8 cellular contexts compared by ENCODE assay signal in genomic region chr4:2537011-2537830, GRCh38. TPM values are rescaled to one million over a fixed set of nuclear protein-coding genes. Genes with fewer than 3 reads are reported as not detected.
DNase-seq lines count a peak whose midpoint lies in the region; ATAC-seq and TF ChIP-seq lines count a peak whose summit lies in the region.

No MANE protein-coding gene starts in this region.

- POLR2A ChIA-PET in activated CD4-positive, alpha-beta memory T cell treated with anti-CD3 and anti-CD28 coated beads, Interleukin-2, amount 10 ng/mL, durations not matched to agents 7 days and 5 days (lab: Charles Lee): interaction anchor here (0.6 to 4.1 kb wide), 15 partner anchors 14 to 682 kb away, joined by 3 to 55 read pairs (median 4); partner anchors contain the start of genes RNF4 and TNIP2

- TF ChIP-seq CTCF in mesothelial cell of epicardium (IDR thresholded peaks at IDR 0.05; ENCODE audit: unreplicated experiment): no peak

- CTCF ChIA-PET in activated CD4-positive, alpha-beta memory T cell treated with anti-CD3 and anti-CD28 coated beads, Interleukin-2, amount 10 ng/mL, durations not matched to agents 7 days and 5 days (lab: Charles Lee): interaction anchor here (1.6 kb wide), 1 partner anchor 417 kb away, joined by 5 read pairs; no protein-coding TSS in a partner anchor

- no peaks in the 10 kb centered on the region for H3K36me3 ChIP-seq in H7 (replicated peaks; ENCODE audit: control insufficient read depth, insufficient read depth, low read length)

- peak overlapping the region; percentile 87 for H3K27ac Mint-ChIP-seq in activated CD4-positive, alpha-beta memory T cell treated with anti-CD3 and anti-CD28 coated beads, Interleukin-2, amount 10 ng/mL, durations not matched to agents 7 days and 5 days
- H3K27ac Mint-ChIP-seq in effector memory CD8-positive, alpha-beta T cell: peak overlapping the region; percentile 80 to 91
- H3K27ac Mint-ChIP-seq in mesothelial cell of epicardium: peak overlapping the region; percentile 96

- peak; percentile 19 for ATAC-seq in effector memory CD8-positive, alpha-beta T cell (replicated peaks)

- peak; percentile 57 for DNase-seq in ELF-1 (ENCODE audit: low read depth, low spot score)
- peak; percentile 78 for DNase-seq in H7
- DNase-seq in NCI-H146 (lab: John Stamatoyannopoulos, UW): peak; percentile 67
- peak; percentile 57 for DNase-seq in activated CD4-positive, alpha-beta memory T cell treated with anti-CD3 and anti-CD28 coated beads, Interleukin-2, amount 10 ng/mL, durations not matched to agents 7 days and 5 days
- peak; percentile 43 to 52 (median 52) for DNase-seq in effector memory CD8-positive, alpha-beta T cell
- DNase-seq in mesothelial cell of epicardium (ENCODE audit: low spot score in 2 of 2, unreplicated experiment in 2 of 2): peak; percentile 45 to 71
- DNase-seq in stimulated activated CD8-positive, alpha-beta memory T cell treated with anti-CD3 and anti-CD28 coated beads, Interleukin-2, amount 100 ng/mL, for 1 hour (ENCODE audit: low read depth in 2 of 2): peak; percentile 4 to 20
- no peak for DNase-seq in SIG-M5 (lab: John Stamatoyannopoulos, UW)

- peaks cover 19% of the 10 kb centered on the region for H3K4me1 Mint-ChIP-seq in activated CD4-positive, alpha-beta memory T cell treated with anti-CD3 and anti-CD28 coated beads, Interleukin-2, amount 10 ng/mL, durations not matched to agents 7 days and 5 days
- peaks cover 12 to 18% of the 10 kb centered on the region in 2 donors for H3K4me1 Mint-ChIP-seq in effector memory CD8-positive, alpha-beta T cell (ENCODE audit: low read depth in 2 of 2)
- H3K4me1 Mint-ChIP-seq in mesothelial cell of epicardium: peaks cover 15% of the 10 kb centered on the region

- no peaks in the 10 kb centered on the region for H3K27me3 Mint-ChIP-seq in activated CD4-positive, alpha-beta memory T cell treated with anti-CD3 and anti-CD28 coated beads, Interleukin-2, amount 10 ng/mL, durations not matched to agents 7 days and 5 days
- H3K27me3 Mint-ChIP-seq in effector memory CD8-positive, alpha-beta T cell: no peaks in the 10 kb centered on the region
- no peaks in the 10 kb centered on the region for H3K27me3 Mint-ChIP-seq in mesothelial cell of epicardium (ENCODE audit: low read depth)

- H3K9me3 Mint-ChIP-seq in activated CD4-positive, alpha-beta memory T cell treated with anti-CD3 and anti-CD28 coated beads, Interleukin-2, amount 10 ng/mL, durations not matched to agents 7 days and 5 days: no peaks in the 10 kb centered on the region
- H3K9me3 Mint-ChIP-seq in effector memory CD8-positive, alpha-beta T cell: no peaks in the 10 kb centered on the region
- no peaks in the 10 kb centered on the region for H3K9me3 Mint-ChIP-seq in mesothelial cell of epicardium

- H3K4me3 Mint-ChIP-seq in activated CD4-positive, alpha-beta memory T cell treated with anti-CD3 and anti-CD28 coated beads, Interleukin-2, amount 10 ng/mL, durations not matched to agents 7 days and 5 days: peak overlapping the region; percentile 85
- H3K4me3 Mint-ChIP-seq in effector memory CD8-positive, alpha-beta T cell: peak overlapping the region; percentile 78 to 81
- peak overlapping the region; percentile 86 for H3K4me3 Mint-ChIP-seq in mesothelial cell of epicardium

- peak overlapping the region; percentile 91 for H3K4me3 ChIP-seq in H7 (ENCODE audit: insufficient read depth, low read depth, low read length)

- no peaks in the 10 kb centered on the region for H3K27me3 ChIP-seq in H7 (ENCODE audit: control insufficient read depth, insufficient read depth, low read length)

- peaks cover 7% of the 10 kb centered on the region for H3K36me3 Mint-ChIP-seq in activated CD4-positive, alpha-beta memory T cell treated with anti-CD3 and anti-CD28 coated beads, Interleukin-2, amount 10 ng/mL, durations not matched to agents 7 days and 5 days (ENCODE audit: low read depth)
- peaks cover 30% of the 10 kb centered on the region for H3K36me3 Mint-ChIP-seq in effector memory CD8-positive, alpha-beta T cell (ENCODE audit: insufficient read depth)
- no peaks in the 10 kb centered on the region for H3K36me3 Mint-ChIP-seq in mesothelial cell of epicardium

RNA-seq across cellular contexts. Expression of gene FAM193A, which starts 0.8 kb away (rescaled TPM):
- 13.3 and 16.3 TPM in 2 replicates for total RNA-seq in H7 (2014; rRNA removed; shearing (Covaris generic))
- total RNA-seq in activated CD4-positive, alpha-beta memory T cell treated with anti-CD3 and anti-CD28 coated beads, Interleukin-2, amount 10 ng/mL, durations not matched to agents 7 days and 5 days: 10 to 100 TPM; 27.4 to 27.9 TPM
- 44.3 to 48.1 TPM (median 44.5 TPM) in 3 replicates for total RNA-seq in mesothelial cell of epicardium
